In the genomic region with DNA sequence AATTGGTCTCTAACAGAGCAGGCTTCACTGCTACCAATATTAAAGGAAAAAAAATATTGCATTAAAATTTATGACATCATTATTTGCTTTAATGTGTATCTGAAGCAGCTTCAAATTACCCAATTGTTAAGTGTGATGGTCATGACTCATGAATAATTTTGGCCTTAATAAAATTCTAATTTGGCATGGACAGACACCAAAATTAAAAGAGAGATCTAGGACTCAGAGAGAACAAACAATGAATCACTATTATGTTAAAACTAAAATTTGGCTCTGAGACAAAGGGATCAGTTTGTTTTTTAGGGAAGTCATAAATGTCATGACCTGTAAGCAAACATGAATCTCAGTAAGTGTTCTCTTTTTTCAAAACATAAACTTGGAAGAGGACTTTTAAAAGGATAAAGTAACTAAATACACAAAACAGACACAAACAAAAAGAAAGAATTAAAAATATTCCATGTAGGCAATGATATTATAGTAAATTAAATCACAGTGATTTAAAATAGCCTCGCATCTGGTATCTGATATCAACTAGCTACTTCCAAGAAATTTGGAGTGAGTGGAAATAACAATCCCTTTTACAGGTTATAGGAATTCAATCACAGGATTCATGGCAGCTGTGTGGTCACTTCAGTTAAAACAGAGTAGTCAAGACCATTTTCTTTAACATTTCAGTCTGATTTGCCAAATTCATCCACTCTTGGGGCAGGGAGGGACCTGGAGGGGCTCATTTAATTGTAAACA, we compare ENCODE assay signal across 16 cellular contexts. TPM values are rescaled to one million over a fixed set of nuclear protein-coding genes. Genes with fewer than 3 reads are reported as not detected.
DNase-seq lines count a peak whose midpoint lies in the region; ATAC-seq and TF ChIP-seq lines count a peak whose summit lies in the region.
"Had no signal": no experiment of that assay in that cellular context is flagged by ENCODE, and none has a peak within 500 bp of the region (broad histone marks: within the 10 kb centered on the region; RNA-seq: fewer than 3 reads in every experiment).

No MANE protein-coding gene starts in this region.

- TF ChIP-seq CTCF in WTC11 (IDR thresholded peaks at IDR 0.05) (no peak), fibroblast of the aortic adventitia (IDR thresholded peaks at IDR 0.05; ENCODE audit: insufficient read depth, low read length) (no peak), smooth muscle cell (IDR thresholded peaks at IDR 0.05; ENCODE audit: borderline replicate concordance, insufficient read depth, poor library complexity, severe bottlenecking) (no peak)

- CTCF ChIA-PET in WTC11 (lab: Charles Lee): interaction anchor here (0.8 kb wide), 1 partner anchor 266 kb away, joined by 4 read pairs; no protein-coding TSS in a partner anchor

- no peak overlapping the region for H3K4me2 ChIP-seq in smooth muscle cell

- peak overlapping the region; percentile 42 for H3K27ac Mint-ChIP-seq in WTC11
- H3K27ac Mint-ChIP-seq: activated T-cell treated with anti-CD3 and anti-CD28 coated beads, Interleukin-2, amount 50 U/mL, for 72 hours had no signal

- peaks cover 6% of the 10 kb centered on the region for H3K4me1 Mint-ChIP-seq in WTC11
- H3K4me1 Mint-ChIP-seq: neural crest cell had no signal

- H3K4me3 Mint-ChIP-seq in WTC11: no peak overlapping the region
- H3K4me3 Mint-ChIP-seq: activated T-cell treated with anti-CD3 and anti-CD28 coated beads, Interleukin-2, amount 50 U/mL, for 72 hours; neural crest cell had no signal

- H3K4me3 ChIP-seq in fibroblast of the aortic adventitia (ENCODE audit: low read depth, low read length): no peak overlapping the region
- no peak overlapping the region for H3K4me3 ChIP-seq in smooth muscle cell
- H3K4me3 ChIP-seq: transverse colon had no signal

- H3K79me2 ChIP-seq in smooth muscle cell (ENCODE audit: low read depth): peaks cover 93% of the 10 kb centered on the region

- H2AFZ ChIP-seq in smooth muscle cell (ENCODE audit: low read depth): no peak overlapping the region

- WGBS in smooth muscle cell (ENCODE audit: low lambda C conversion rate): 92% methylated on average over 1 of the region's 1 CpG

- H3K36me3 Mint-ChIP-seq in WTC11: no peaks in the 10 kb centered on the region

- ATAC-seq in WTC11 (no peak), GM21825 (IDR thresholded peaks at IDR 0.05; ENCODE audit: unreplicated experiment) (no peak)
- ATAC-seq: activated T-cell treated with anti-CD3 and anti-CD28 coated beads, Interleukin-2, amount 50 U/mL, for 72 hours had no signal

- peak overlapping the region; percentile 18 for H3K27ac ChIP-seq in smooth muscle cell (ENCODE audit: low read depth)
- H3K27ac ChIP-seq: 22Rv1 had no signal

- H3K36me3 ChIP-seq in smooth muscle cell (ENCODE audit: low read depth): no peaks in the 10 kb centered on the region
- H3K36me3 ChIP-seq: transverse colon had no signal

- no peaks in the 10 kb centered on the region for H3F3A ChIP-seq in smooth muscle cell (ENCODE audit: low read depth)

- H3K4me1 ChIP-seq in smooth muscle cell (ENCODE audit: low read depth): peaks cover 20% of the 10 kb centered on the region
- H3K4me1 ChIP-seq: transverse colon had no signal

- H4K20me1 ChIP-seq in smooth muscle cell (ENCODE audit: low read depth): peaks cover 42% of the 10 kb centered on the region

- no peaks in the 10 kb centered on the region for H3K27me3 ChIP-seq in smooth muscle cell (ENCODE audit: low read depth)
- H3K27me3 ChIP-seq: transverse colon had no signal

- H3K9ac ChIP-seq in smooth muscle cell (ENCODE audit: low read depth): no peak overlapping the region

- POLR2A ChIA-PET in WTC11 (lab: Charles Lee): no interaction called here

- H3K27me3 Mint-ChIP-seq in WTC11 (ENCODE audit: low read depth): no peaks in the 10 kb centered on the region

- H3K9me3 Mint-ChIP-seq in WTC11: no peaks in the 10 kb centered on the region
- H3K9me3 Mint-ChIP-seq: neural crest cell had no signal

- DNase-seq in DMS53 (lab: John Stamatoyannopoulos, UW) (peak; percentile 12), DMS53 treated with DMSO at 0.1 percent for 48 hours (lab: John Stamatoyannopoulos, UW; ENCODE audit: unreplicated experiment) (no peak), WTC11 (ENCODE audit: low spot score) (no peak), fibroblast of the aortic adventitia (ENCODE audit: low read depth) (peak; percentile 31), smooth muscle cell (lab: John Stamatoyannopoulos, UW; ENCODE audit: unreplicated experiment) (no peak), occipital lobe (lab: John Stamatoyannopoulos, UW) (no peak), NCI-H82 (lab: John Stamatoyannopoulos, UW) (no peak)
- DNase-seq: activated CD4-positive, alpha-beta T cell treated with anti-CD3 and anti-CD28 coated beads for 1 hour; activated T-cell treated with anti-CD3 and anti-CD28 coated beads, Interleukin-2, amount 50 U/mL, for 72 hours; Calu3; NCI-H774; transverse colon had no signal

- H3K9me3 ChIP-seq in smooth muscle cell (replicated peaks; ENCODE audit: low read depth): no peaks in the 10 kb centered on the region
- H3K9me3 ChIP-seq: transverse colon had no signal

TF ChIP-seq in WTC11, 78 proteins besides CTCF, POLR2A, EP300 and RAD21:
- no peak for TF ChIP-seq TP53 (CRISPR knock-in tag; IDR thresholded peaks at IDR 0.05)

RNA-seq across cellular contexts. Expression of a gene that starts 11.6 kb away (rescaled TPM):
- total RNA-seq in WTC11 (2021): 0.61 to 1.1 TPM (median 0.71 TPM) in 3 replicates
- total RNA-seq in fibroblast of the aortic adventitia (ENCODE audit: low replicate concordance): 24.7 and 42.9 TPM in 2 replicates
- 23.2 and 26.6 TPM in 2 replicates for total RNA-seq in smooth muscle cell
- polyA plus RNA-seq in smooth muscle cell: 24.5 and 30.0 TPM in 2 replicates
- total RNA-seq in occipital lobe: 0.94 TPM
- total RNA-seq: activated T-cell treated with anti-CD3 and anti-CD28 coated beads, Interleukin-2, amount 50 U/mL, for 72 hours; HT-29 had no signal

Comparison
In these comparisons a context has a peak if more than half of its experiments do, and no peak if none do; other contexts are left out.
1. DNase-seq: peak in DMS53 (single experiment) and fibroblast of the aortic adventitia (single experiment); none in DMS53 treated with DMSO at 0.1 percent for 48 hours (single experiment), WTC11 (single experiment), smooth muscle cell (single experiment), occipital lobe (single experiment) and NCI-H82 (single experiment).
2. RNA of a gene that starts 11.6 kb away (total RNA-seq): 24.7 to 42.9 TPM in fibroblast of the aortic adventitia and 23.2 to 26.6 TPM in smooth muscle cell; 0.94 TPM in occipital lobe (single experiment) and 0.61 to 1.1 TPM in WTC11; every median in the first group is over 10 times any median in the second.